Comparison of ENCODE assay signal across 39 cellular contexts in genomic region chr17:74094651-74095050, GRCh38.
"Had no signal": no experiment of that assay in that cellular context is flagged by ENCODE, and none has a peak within 500 bp of the region (broad histone marks: within the 10 kb centered on the region; RNA-seq: fewer than 3 reads in every experiment).

No MANE protein-coding gene starts in this region.

- H3K9me3 ChIP-seq: adrenal gland had no signal

- H3K27me3 ChIP-seq: adrenal gland, body of pancreas, brain microvascular endothelial cell had no signal

- H3K4me1 Mint-ChIP-seq: activated CD4-positive, alpha-beta memory T cell treated with anti-CD3 and anti-CD28 coated beads, Interleukin-2, amount 10 ng/mL, durations not matched to agents 7 days and 5 days; activated CD4-positive, alpha-beta T cell treated with anti-CD3 and anti-CD28 coated beads for 36 hours; activated CD4-positive, alpha-beta T cell treated with anti-CD3 and anti-CD28 coated beads, Interleukin-2, amount 10 ng/mL, durations not matched to agents 7 days and 5 days; activated CD8-positive, alpha-beta memory T cell treated with anti-CD3 and anti-CD28 coated beads, Interleukin-2, amount 10 ng/mL, durations not matched to agents 7 days and 5 days; activated naive CD8-positive, alpha-beta T cell treated with anti-CD3 and anti-CD28 coated beads for 36 hours; activated T-helper 17 cell treated with anti-CD3 and anti-CD28 coated beads, Interleukin-2, amount 50 U/mL, for 72 hours; WTC11 had no signal

- H3K9me3 Mint-ChIP-seq: activated CD4-positive, alpha-beta memory T cell treated with anti-CD3 and anti-CD28 coated beads, Interleukin-2, amount 10 ng/mL, durations not matched to agents 7 days and 5 days; activated CD4-positive, alpha-beta T cell treated with anti-CD3 and anti-CD28 coated beads, Interleukin-2, amount 10 ng/mL, durations not matched to agents 7 days and 5 days; activated T-cell treated with anti-CD3 and anti-CD28 coated beads, Interleukin-2, amount 50 U/mL, for 24 hours; activated T-cell treated with anti-CD3 and anti-CD28 coated beads, Interleukin-2, amount 50 U/mL, for 72 hours; activated T-helper 1 cell treated with anti-CD3 and anti-CD28 coated beads, Interleukin-12 subunit alpha, Interleukin-12 subunit beta, Interleukin-2, Interleukin-4 antibody, amounts not matched to agents 30 ng/mL and 10 ng/mL and 1 ng/mL, durations not matched to agents 14 hours and 24 hours and 36 hours; T-helper 1 cell treated with Interleukin-12 subunit alpha and Interleukin-12 subunit beta and Interleukin-4 antibody, amounts not matched to agents 30 μg/mL and 1 μg/mL, for 36 hours; T-helper 2 cell treated with Interferon-gamma antibody and Interleukin-4, amounts not matched to agents 5 μg/mL and 100 μg/mL, for 36 hours had no signal

- H3K4me1 ChIP-seq: adrenal gland, body of pancreas, breast epithelium had no signal

- H3K27me3 Mint-ChIP-seq: activated T-cell treated with anti-CD3 and anti-CD28 coated beads, Interleukin-2, amount 50 U/mL, for 24 hours had no signal

- H3K4me3 ChIP-seq: adrenal gland, body of pancreas, breast epithelium had no signal

- DNase-seq: activated CD4-positive, alpha-beta memory T cell treated with anti-CD3 and anti-CD28 coated beads, Interleukin-2, amount 10 ng/mL, durations not matched to agents 7 days and 5 days; activated CD4-positive, alpha-beta T cell treated with anti-CD3 and anti-CD28 coated beads for 1 hour; activated CD4-positive, alpha-beta T cell treated with anti-CD3 and anti-CD28 coated beads for 36 hours; activated CD4-positive, alpha-beta T cell treated with anti-CD3 and anti-CD28 coated beads for 48 hours; activated CD4-positive, alpha-beta T cell treated with anti-CD3 and anti-CD28 coated beads, Interleukin-2, amount 10 ng/mL, durations not matched to agents 7 days and 5 days; activated CD4-positive, alpha-beta T cell treated with anti-CD3 and anti-CD28 coated beads, Interleukin-2, amount 50 U/mL, for 48 hours; activated CD4-positive, CD25-positive, alpha-beta regulatory T cell; activated CD8-positive, alpha-beta memory T cell treated with anti-CD3 and anti-CD28 coated beads for 24 hours; activated CD8-positive, alpha-beta memory T cell treated with anti-CD3 and anti-CD28 coated beads, Interleukin-2, amount 10 ng/mL, durations not matched to agents 7 days and 5 days; activated CD8-positive, alpha-beta memory T cell treated with anti-CD3 and anti-CD28 coated beads, Interleukin-2, amount 50 U/mL, for 48 hours; activated CD8-positive, alpha-beta T cell treated with anti-CD3 and anti-CD28 coated beads, Interleukin-2, amount 10 ng/mL, durations not matched to agents 7 days and 5 days; activated effector memory CD4-positive, alpha-beta T cell treated with anti-CD3 and anti-CD28 coated beads, Interleukin-2, amount 50 U/mL, for 16 hours; activated gamma-delta T cell treated with Interleukin-2 at 50 U/mL for 16 hours; activated naive CD4-positive, alpha-beta T cell; activated naive CD4-positive, alpha-beta T cell treated with anti-CD3 and anti-CD28 coated beads for 36 hours; activated naive CD4-positive, alpha-beta T cell treated with anti-CD3 and anti-CD28 coated beads, Interleukin-2, amount 50 U/mL, for 16 hours; activated naive CD8-positive, alpha-beta T cell treated with anti-CD3 and anti-CD28 coated beads for 36 hours; activated T-cell treated with anti-CD3 and anti-CD28 coated beads, Interleukin-2, amount 50 U/mL, for 24 hours; activated T-cell treated with anti-CD3 and anti-CD28 coated beads, Interleukin-2, amount 50 U/mL, for 72 hours; adrenal gland; amniotic stem cell; aorta; body of pancreas; brain microvascular endothelial cell; central memory CD4-positive, alpha-beta T cell; T-helper 1 cell; T-helper 2 cell; T-helper 9 cell had no signal

- FAIRE-seq: astrocyte, TTC549 had no signal

- H3K36me3 ChIP-seq: adrenal gland, brain microvascular endothelial cell, breast epithelium had no signal

- H3K36me3 Mint-ChIP-seq: activated CD8-positive, alpha-beta memory T cell treated with anti-CD3 and anti-CD28 coated beads, Interleukin-2, amount 10 ng/mL, durations not matched to agents 7 days and 5 days; activated naive CD4-positive, alpha-beta T cell treated with anti-CD3 and anti-CD28 coated beads, Interleukin-2, amount 50 U/mL, for 72 hours; activated naive CD8-positive, alpha-beta T cell treated with anti-CD3 and anti-CD28 coated beads for 36 hours had no signal

- H3K27ac ChIP-seq: adrenal gland, body of pancreas, brain microvascular endothelial cell, breast epithelium, VCaP had no signal

- ATAC-seq: activated CD4-positive, alpha-beta T cell treated with anti-CD3 and anti-CD28 coated beads for 36 hours; activated CD4-positive, CD25-positive, alpha-beta regulatory T cell treated with anti-CD3 and anti-CD28 coated beads, Interleukin-2, amount 50 U/mL, for 24 hours; activated CD8-positive, alpha-beta memory T cell treated with anti-CD3 and anti-CD28 coated beads, Interleukin-2, amount 10 ng/mL, durations not matched to agents 7 days and 5 days; activated CD8-positive, alpha-beta T cell treated with anti-CD3 and anti-CD28 coated beads, Interleukin-2, amount 10 ng/mL, durations not matched to agents 7 days and 5 days; activated naive CD4-positive, alpha-beta T cell treated with anti-CD3 and anti-CD28 coated beads, Interleukin-2, amount 50 U/mL, for 72 hours; activated T-cell treated with anti-CD3 and anti-CD28 coated beads, Interleukin-2, amount 50 U/mL, for 72 hours; activated T-helper 17 cell treated with anti-CD3 and anti-CD28 coated beads, Interleukin-2, amount 50 U/mL, for 72 hours; body of pancreas; WTC11 had no signal

- H3K4me3 Mint-ChIP-seq: activated CD4-positive, alpha-beta memory T cell treated with anti-CD3 and anti-CD28 coated beads, Interleukin-2, amount 10 ng/mL, durations not matched to agents 7 days and 5 days; activated CD4-positive, alpha-beta T cell treated with anti-CD3 and anti-CD28 coated beads for 36 hours; activated CD4-positive, alpha-beta T cell treated with anti-CD3 and anti-CD28 coated beads, Interleukin-2, amount 10 ng/mL, durations not matched to agents 7 days and 5 days; activated CD8-positive, alpha-beta memory T cell treated with anti-CD3 and anti-CD28 coated beads, Interleukin-2, amount 10 ng/mL, durations not matched to agents 7 days and 5 days; activated CD8-positive, alpha-beta T cell treated with anti-CD3 and anti-CD28 coated beads, Interleukin-2, amount 10 ng/mL, durations not matched to agents 7 days and 5 days; activated naive CD4-positive, alpha-beta T cell treated with anti-CD3 and anti-CD28 coated beads for 36 hours; activated naive CD8-positive, alpha-beta T cell treated with anti-CD3 and anti-CD28 coated beads for 36 hours; activated T-cell treated with anti-CD3 and anti-CD28 coated beads, Interleukin-2, amount 50 U/mL, for 24 hours; activated T-cell treated with anti-CD3 and anti-CD28 coated beads, Interleukin-2, amount 50 U/mL, for 72 hours; activated T-helper 1 cell treated with anti-CD3 and anti-CD28 coated beads, Interleukin-12 subunit alpha, Interleukin-12 subunit beta, Interleukin-2, Interleukin-4 antibody, amounts not matched to agents 30 ng/mL and 10 ng/mL and 1 ng/mL, durations not matched to agents 14 hours and 24 hours and 36 hours; activated T-helper 17 cell treated with anti-CD3 and anti-CD28 coated beads, Interleukin-2, amount 50 U/mL, for 72 hours; T-helper 1 cell treated with Interleukin-12 subunit alpha and Interleukin-12 subunit beta and Interleukin-4 antibody, amounts not matched to agents 30 μg/mL and 1 μg/mL, for 36 hours; T-helper 2 cell treated with Interferon-gamma antibody and Interleukin-4, amounts not matched to agents 5 μg/mL and 100 μg/mL, for 36 hours; WTC11 had no signal

- H3K27ac Mint-ChIP-seq: activated CD4-positive, alpha-beta memory T cell treated with anti-CD3 and anti-CD28 coated beads, Interleukin-2, amount 10 ng/mL, durations not matched to agents 7 days and 5 days; activated CD4-positive, alpha-beta T cell treated with anti-CD3 and anti-CD28 coated beads for 36 hours; activated CD4-positive, alpha-beta T cell treated with anti-CD3 and anti-CD28 coated beads, Interleukin-2, amount 10 ng/mL, durations not matched to agents 7 days and 5 days; activated CD8-positive, alpha-beta memory T cell treated with anti-CD3 and anti-CD28 coated beads, Interleukin-2, amount 10 ng/mL, durations not matched to agents 7 days and 5 days; activated CD8-positive, alpha-beta T cell treated with anti-CD3 and anti-CD28 coated beads, Interleukin-2, amount 10 ng/mL, durations not matched to agents 7 days and 5 days; activated naive CD4-positive, alpha-beta T cell treated with anti-CD3 and anti-CD28 coated beads for 36 hours; activated naive CD4-positive, alpha-beta T cell treated with anti-CD3 and anti-CD28 coated beads, Interleukin-2, amount 50 U/mL, for 72 hours; activated naive CD8-positive, alpha-beta T cell treated with anti-CD3 and anti-CD28 coated beads for 36 hours; activated T-cell treated with anti-CD3 and anti-CD28 coated beads, Interleukin-2, amount 50 U/mL, for 24 hours; activated T-cell treated with anti-CD3 and anti-CD28 coated beads, Interleukin-2, amount 50 U/mL, for 72 hours; activated T-helper 1 cell treated with anti-CD3 and anti-CD28 coated beads, Interleukin-12 subunit alpha, Interleukin-12 subunit beta, Interleukin-2, Interleukin-4 antibody, amounts not matched to agents 30 ng/mL and 10 ng/mL and 1 ng/mL, durations not matched to agents 14 hours and 24 hours and 36 hours; activated T-helper 17 cell treated with anti-CD3 and anti-CD28 coated beads, Interleukin-2, amount 50 U/mL, for 72 hours; T-helper 1 cell treated with Interleukin-12 subunit alpha and Interleukin-12 subunit beta and Interleukin-4 antibody, amounts not matched to agents 30 μg/mL and 1 μg/mL, for 36 hours; T-helper 2 cell treated with Interferon-gamma antibody and Interleukin-4, amounts not matched to agents 5 μg/mL and 100 μg/mL, for 36 hours; WTC11 had no signal
